In genomic region chr18:3062798-3063563, GRCh38 we compare ENCODE assay signal across 1 cellular context.
TF ChIP-seq lines count a peak whose summit lies in the region.

No MANE protein-coding gene starts in this region.

TF ChIP-seq in HepG2, 621 proteins besides CTCF, POLR2A, EP300 and RAD21 (continued from another document and continues in another):
- TF ChIP-seq THAP9 (CRISPR knock-in tag; IDR thresholded peaks at IDR 0.05; ENCODE audit: borderline replicate concordance) (no peak), ZSCAN12 (CRISPR knock-in tag; IDR thresholded peaks at IDR 0.05) (peak; percentile 75; the same call in 1 of the 2 replicates), ZNF264 (CRISPR knock-in tag; IDR thresholded peaks at IDR 0.05) (peak; percentile 68; the same call in 1 of the 2 replicates), FOXC1 (CRISPR knock-in tag; IDR thresholded peaks at IDR 0.05; ENCODE audit: borderline replicate concordance) (peak; percentile 25; the same call in 1 of the 2 replicates), ZNF124 (CRISPR knock-in tag; IDR thresholded peaks at IDR 0.05) (no peak; the same call in 1 of the 2 replicates), GATAD1 (CRISPR knock-in tag; IDR thresholded peaks at IDR 0.05) (no peak), MEIS2 (CRISPR knock-in tag; IDR thresholded peaks at IDR 0.05) (no peak), CREB3 (CRISPR knock-in tag; IDR thresholded peaks at IDR 0.05) (peak; percentile 57; the same call in 1 of the 2 replicates), GABPA (IDR thresholded peaks at IDR 0.05; ENCODE audit: low read depth, low read length) (no peak), GABPA (CRISPR knock-in tag; IDR thresholded peaks at IDR 0.05; ENCODE audit: low read depth) (peak; percentile 39), ZGPAT (CRISPR knock-in tag; IDR thresholded peaks at IDR 0.05) (peak; percentile 62), EED (CRISPR knock-in tag; IDR thresholded peaks at IDR 0.05) (no peak), ZMYM2 (CRISPR knock-in tag; IDR thresholded peaks at IDR 0.05) (no peak), ZNF777 (CRISPR knock-in tag; IDR thresholded peaks at IDR 0.05) (peak; percentile 58; the same call in 1 of the 2 replicates), SATB2 (CRISPR knock-in tag; IDR thresholded peaks at IDR 0.05) (0 out of 2 replicates have a peak, but pooled peaks have one; percentile 37), MIER3 (CRISPR knock-in tag; IDR thresholded peaks at IDR 0.05; ENCODE audit: borderline replicate concordance) (0 out of 2 replicates have a peak, but pooled peaks have one; percentile 28), MYC (CRISPR knock-in tag; IDR thresholded peaks at IDR 0.05; ENCODE audit: borderline replicate concordance) (peak; percentile 27; the same call in 1 of the 2 replicates), PRDM10 (CRISPR knock-in tag; IDR thresholded peaks at IDR 0.05; ENCODE audit: low read depth) (peak; percentile 17; the same call in 1 of the 2 replicates), IKZF1 (IDR thresholded peaks at IDR 0.05) (no peak), NAIF1 (CRISPR knock-in tag; IDR thresholded peaks at IDR 0.05; ENCODE audit: borderline replicate concordance) (no peak), PRDM4 (CRISPR knock-in tag; IDR thresholded peaks at IDR 0.05; ENCODE audit: borderline replicate concordance) (no peak), TEAD3 (CRISPR knock-in tag; optimal IDR thresholded peaks at IDR 0.05; ENCODE audit: borderline replicate concordance) (peak; percentile 62), TEF (CRISPR knock-in tag; IDR thresholded peaks at IDR 0.05) (no peak), ZNF3 (CRISPR knock-in tag; IDR thresholded peaks at IDR 0.05) (no peak), RORA (CRISPR knock-in tag; IDR thresholded peaks at IDR 0.05) (no peak), THAP11 (CRISPR knock-in tag; IDR thresholded peaks at IDR 0.05) (no peak), ZFP1 (CRISPR knock-in tag; IDR thresholded peaks at IDR 0.05) (no peak), PREB (CRISPR knock-in tag; IDR thresholded peaks at IDR 0.05) (no peak), ZNF710 (CRISPR knock-in tag; IDR thresholded peaks at IDR 0.05; ENCODE audit: borderline replicate concordance) (no peak; the same call in 1 of the 2 replicates), ELF3 (CRISPR knock-in tag; IDR thresholded peaks at IDR 0.05) (peak; percentile 47; the same call in 1 of the 2 replicates), SKI (IDR thresholded peaks at IDR 0.05; ENCODE audit: partially characterized antibody) (peak; percentile 14), ZNF670 (CRISPR knock-in tag; IDR thresholded peaks at IDR 0.05; ENCODE audit: borderline replicate concordance) (no peak), YEATS4 (CRISPR knock-in tag; IDR thresholded peaks at IDR 0.05; ENCODE audit: borderline replicate concordance) (peak; percentile 76; the same call in 1 of the 2 replicates), REXO4 (CRISPR knock-in tag; IDR thresholded peaks at IDR 0.05; ENCODE audit: borderline replicate concordance) (no peak), ZNF383 (CRISPR knock-in tag; IDR thresholded peaks at IDR 0.05; ENCODE audit: borderline replicate concordance) (no peak), HNF4A (CRISPR knock-in tag; IDR thresholded peaks at IDR 0.05) (peak; percentile 54; the same call in 1 of the 2 replicates), JUN (CRISPR knock-in tag; IDR thresholded peaks at IDR 0.05) (no peak), ZNF235 (CRISPR knock-in tag; IDR thresholded peaks at IDR 0.05; ENCODE audit: borderline replicate concordance) (no peak), HMG20B (CRISPR knock-in tag; conservative IDR thresholded peaks at IDR 0.05) (no peak), KMT2A (CRISPR knock-in tag; IDR thresholded peaks at IDR 0.05) (peak; percentile 50; the same call in 1 of the 2 replicates), ZNF44 (CRISPR knock-in tag; IDR thresholded peaks at IDR 0.05) (no peak), DRAP1 (CRISPR knock-in tag; IDR thresholded peaks at IDR 0.05) (peak; percentile 34; the same call in 1 of the 2 replicates), GFI1 (CRISPR knock-in tag; IDR thresholded peaks at IDR 0.05; ENCODE audit: borderline replicate concordance) (0 out of 2 replicates have a peak, but pooled peaks have one; percentile 19), SKIL (CRISPR knock-in tag; IDR thresholded peaks at IDR 0.05; ENCODE audit: borderline replicate concordance) (no peak), LBX2 (CRISPR knock-in tag; IDR thresholded peaks at IDR 0.05; ENCODE audit: borderline replicate concordance) (no peak; the same call in 1 of the 2 replicates), ETV5 (CRISPR knock-in tag; IDR thresholded peaks at IDR 0.05; ENCODE audit: borderline replicate concordance) (peak; percentile 35; the same call in 1 of the 2 replicates)
